Comparison of ENCODE assay signal across 1 cellular context in the genomic region with DNA sequence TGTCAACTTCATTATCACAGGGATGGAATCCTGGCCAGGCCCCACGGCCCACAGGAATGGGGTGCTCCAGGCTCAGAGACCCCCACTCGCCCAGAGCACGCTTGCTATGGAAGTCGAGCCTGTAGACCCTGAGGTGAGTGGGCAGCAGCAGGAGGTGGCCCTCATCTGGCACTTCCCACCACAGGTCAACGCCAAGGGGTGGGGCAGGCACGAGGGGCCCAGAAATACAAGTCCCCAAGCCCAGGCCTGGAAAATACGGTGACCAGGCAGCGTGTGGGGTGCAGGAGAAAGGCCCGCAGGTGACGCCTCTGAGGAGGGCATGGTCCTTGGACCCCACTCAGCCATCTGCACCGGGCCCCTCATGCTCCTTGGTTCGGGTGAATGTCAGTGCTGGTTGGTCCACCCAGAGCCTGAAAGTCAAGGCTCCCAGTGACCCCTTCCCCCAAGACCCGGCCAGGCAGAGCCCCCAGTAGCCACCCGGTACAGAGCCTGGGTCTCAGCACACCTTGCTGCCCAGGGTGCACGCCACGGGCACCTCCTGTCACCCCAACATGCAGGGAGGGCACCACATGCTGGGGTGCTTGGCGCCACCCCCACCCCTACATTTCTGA.
TF ChIP-seq lines count a peak whose summit lies in the region.

No MANE protein-coding gene starts in this region.

TF ChIP-seq in HepG2, 621 proteins besides CTCF, POLR2A, EP300 and RAD21:
- TF ChIP-seq MZF1 (CRISPR knock-in tag; IDR thresholded peaks at IDR 0.05; ENCODE audit: borderline replicate concordance) (no peak), CCDC6 (CRISPR knock-in tag; IDR thresholded peaks at IDR 0.05) (no peak), MTF2 (CRISPR knock-in tag; IDR thresholded peaks at IDR 0.05; ENCODE audit: borderline replicate concordance) (no peak)
- TF ChIP-seq, protein P1, sequence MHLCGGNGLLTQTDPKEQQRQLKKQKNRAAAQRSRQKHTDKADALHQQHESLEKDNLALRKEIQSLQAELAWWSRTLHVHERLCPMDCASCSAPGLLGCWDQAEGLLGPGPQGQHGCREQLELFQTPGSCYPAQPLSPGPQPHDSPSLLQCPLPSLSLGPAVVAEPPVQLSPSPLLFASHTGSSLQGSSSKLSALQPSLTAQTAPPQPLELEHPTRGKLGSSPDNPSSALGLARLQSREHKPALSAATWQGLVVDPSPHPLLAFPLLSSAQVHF (CRISPR knock-in tag; IDR thresholded peaks at IDR 0.05): no peak
